1 cellular context compared by ENCODE assay signal in the genomic region with DNA sequence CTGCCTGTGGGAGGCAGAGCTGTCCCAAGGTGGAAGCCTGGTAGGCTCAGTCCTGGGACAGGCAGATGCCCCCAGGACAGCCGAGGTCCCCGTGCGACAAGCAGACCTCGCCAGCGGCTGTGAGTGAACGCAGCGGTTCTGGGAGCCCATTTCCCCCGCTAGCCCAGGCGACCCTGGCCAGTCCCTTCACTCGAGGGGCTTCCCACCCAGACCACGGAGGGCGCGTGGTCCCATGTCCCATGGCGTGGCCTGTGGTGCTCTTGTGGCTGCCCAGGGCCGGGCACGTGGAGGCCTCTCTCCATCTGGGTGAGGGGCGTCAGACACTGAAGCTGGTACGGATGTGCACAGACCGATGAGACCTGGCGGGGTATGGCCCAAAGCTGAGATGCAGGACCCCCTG.
TF ChIP-seq lines count a peak whose summit lies in the region.

No MANE protein-coding gene starts in this region.

TF ChIP-seq in H1, 55 proteins besides CTCF, POLR2A, EP300 and RAD21:
- TF ChIP-seq TEAD4 (IDR thresholded peaks at IDR 0.05; ENCODE audit: low read depth, low read length) (no peak), YY1 (IDR thresholded peaks at IDR 0.05; ENCODE audit: low read depth, low read length) (no peak), RBBP5 (IDR thresholded peaks at IDR 0.05; ENCODE audit: borderline replicate concordance, low read depth, low read length) (no peak), ASH2L (IDR thresholded peaks at IDR 0.05; ENCODE audit: low read length) (no peak), POU5F1 (IDR thresholded peaks at IDR 0.05; ENCODE audit: low read depth, low read length) (no peak), KDM4A (IDR thresholded peaks at IDR 0.05; ENCODE audit: low read depth, low read length, severe bottlenecking) (no peak), GTF2F1 (IDR thresholded peaks at IDR 0.05; ENCODE audit: borderline replicate concordance, low read depth, low read length) (no peak), HDAC6 (IDR thresholded peaks at IDR 0.05; ENCODE audit: low read depth, low read length) (no peak), SRF (IDR thresholded peaks at IDR 0.05; ENCODE audit: low read depth, low read length) (no peak)
